In the genomic region with DNA sequence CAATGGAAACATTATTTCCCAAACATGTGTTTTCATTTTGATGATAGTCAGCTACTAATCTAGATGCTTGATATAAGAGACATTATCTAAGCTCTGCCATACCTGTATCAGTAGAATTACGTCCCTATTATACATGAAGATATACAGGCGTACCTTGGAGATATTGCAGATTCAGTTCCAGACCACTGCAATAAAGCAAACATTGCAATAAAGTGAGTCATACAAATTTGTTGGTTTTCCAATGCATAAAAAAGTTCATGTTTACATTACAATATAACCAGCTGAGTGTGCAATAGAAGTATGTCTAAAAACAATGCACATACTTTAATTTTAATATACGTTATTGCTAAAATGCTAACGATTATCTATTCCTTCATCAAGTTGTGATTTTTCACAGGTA, we compare ENCODE assay signal across 21 cellular contexts.
A peak's percentile ranks its signal among the peaks of the same experiment; 100 is the strongest.
DNase-seq lines count a peak whose midpoint lies in the region; ATAC-seq and TF ChIP-seq lines count a peak whose summit lies in the region.
"Had no signal": no experiment of that assay in that cellular context is flagged by ENCODE, and none has a peak within 500 bp of the region (broad histone marks: within the 10 kb centered on the region; RNA-seq: fewer than 3 reads in every experiment).

No MANE protein-coding gene starts in this region.

- TF ChIP-seq CTCF in epithelial cell of esophagus (IDR thresholded peaks at IDR 0.05; ENCODE audit: insufficient read depth, low read depth, low read length, missing control alignments) = no peak

- DNase-seq in ELR (ENCODE audit: low read depth) (peak; percentile 53), SW480 (ENCODE audit: low spot score) (peak; percentile 23), epithelial cell of esophagus (ENCODE audit: low read depth) (peak; percentile 20), NCI-H1048 (lab: John Stamatoyannopoulos, UW) (no peak)
- no peak for DNase-seq in activated naive CD4-positive, alpha-beta T cell treated with anti-CD3 and anti-CD28 coated beads, Interleukin-2, amount 50 U/mL, for 72 hours (ENCODE audit: low spot score in 2 of 2)
- DNase-seq: CD4-positive, CD25-positive, alpha-beta regulatory T cell; GDM1; Karpas-422; MV-4-11; NCI-H2029; NCI-H510A; NCI-H69; SHP77 treated with DMSO at 0.1 percent for 48 hours; SW 1271 had no signal

- no peaks in the 10 kb centered on the region for H3K79me2 ChIP-seq in ACC112 (ENCODE audit: control insufficient read depth, insufficient read depth, low read length, unreplicated experiment)

- H3K36me3 ChIP-seq in ACC112 (ENCODE audit: insufficient read depth, low read length) = no peaks in the 10 kb centered on the region
- H3K36me3 ChIP-seq: BLaER1 had no signal

- H3K27ac ChIP-seq in ACC112 (ENCODE audit: low read depth, low read length) = no peak overlapping the region
- H3K27ac ChIP-seq: BLaER1, HL-60, RWPE1 had no signal

- H3K4me3 ChIP-seq in ACC112 (ENCODE audit: low read depth, low read length) (peak overlapping the region; percentile 21; the same call in 1 of the 2 replicates), epithelial cell of esophagus (ENCODE audit: low read length) (no peak overlapping the region)
- H3K4me3 ChIP-seq: BLaER1, GM12878 had no signal

- no peak overlapping the region for H3K27ac Mint-ChIP-seq in activated naive CD4-positive, alpha-beta T cell treated with anti-CD3 and anti-CD28 coated beads, Interleukin-2, amount 50 U/mL, for 72 hours
- H3K27ac Mint-ChIP-seq: CD4-positive, CD25-positive, alpha-beta regulatory T cell had no signal

- H3K36me3 Mint-ChIP-seq in activated naive CD4-positive, alpha-beta T cell treated with anti-CD3 and anti-CD28 coated beads, Interleukin-2, amount 50 U/mL, for 72 hours = no peaks in the 10 kb centered on the region
- H3K36me3 Mint-ChIP-seq: CD4-positive, CD25-positive, alpha-beta regulatory T cell had no signal

- H3K4me1 ChIP-seq in ACC112 (ENCODE audit: control insufficient read depth, insufficient read depth, low read length, unreplicated experiment) = peaks cover 28% of the 10 kb centered on the region

- H3K9me3 Mint-ChIP-seq in activated naive CD4-positive, alpha-beta T cell treated with anti-CD3 and anti-CD28 coated beads, Interleukin-2, amount 50 U/mL, for 72 hours = peaks cover 8 to 13% of the 10 kb centered on the region in 2 donors

- ATAC-seq in HG03565 (IDR thresholded peaks at IDR 0.05; ENCODE audit: unreplicated experiment) = no peak
- no peak for ATAC-seq in activated naive CD4-positive, alpha-beta T cell treated with anti-CD3 and anti-CD28 coated beads, Interleukin-2, amount 50 U/mL, for 72 hours
- ATAC-seq: GM12878, Panc1 had no signal

- H2AFZ ChIP-seq in ACC112 (ENCODE audit: low read length, unreplicated experiment) = no peak overlapping the region

- H3K27me3 ChIP-seq in ACC112 (ENCODE audit: insufficient read depth, low read length) = no peaks in the 10 kb centered on the region
- H3K27me3 ChIP-seq: BLaER1 had no signal

Comparison
In these comparisons a context has a peak if more than half of its experiments do, and no peak if none do; other contexts are left out.
1. DNase-seq: peak in ELR (single experiment), SW480 (single experiment) and epithelial cell of esophagus (single experiment); none in NCI-H1048 (single experiment) and activated naive CD4-positive, alpha-beta T cell treated with anti-CD3 and anti-CD28 coated beads, Interleukin-2, amount 50 U/mL, for 72 hours (0 of 2).